Comparison of ENCODE assay signal across 32 cellular contexts in genomic region chr2:181526014-181526413, GRCh38.
"Had no signal": no experiment of that assay in that cellular context is flagged by ENCODE, and none has a peak within 500 bp of the region (broad histone marks: within the 10 kb centered on the region; RNA-seq: fewer than 3 reads in every experiment).

No MANE protein-coding gene starts in this region.

- H3K4me1 Mint-ChIP-seq: activated naive CD4-positive, alpha-beta T cell treated with anti-CD3 and anti-CD28 coated beads, Interleukin-2, amount 50 U/mL, for 24 hours; neural crest cell; stimulated activated memory B cell treated with anti-CD40 and anti-IgM and Interleukin-4, amounts not matched to agents 10 μg/mL and 1 μg/mL and 100 μg/mL, for 72 hours had no signal

- DNase-seq: activated CD4-positive, alpha-beta T cell treated with anti-CD3 and anti-CD28 coated beads, Interleukin-2, amount 10 ng/mL, durations not matched to agents 24 days and 14 days; activated CD4-positive, CD25-positive, alpha-beta regulatory T cell treated with anti-CD3 and anti-CD28 coated beads, Interleukin-2, amount 50 U/mL, for 72 hours; activated CD8-positive, alpha-beta T cell treated with anti-CD3 and anti-CD28 coated beads for 36 hours; activated gamma-delta T cell treated with Interleukin-2 at 50 U/mL for 16 hours; activated T-cell treated with anti-CD3 and anti-CD28 coated beads for 4 hours; aorta; body of pancreas; dorsolateral prefrontal cortex; effector memory CD4-positive, alpha-beta T cell; glutamatergic neuron; left cardiac atrium; left ventricle myocardium superior; nucleus accumbens; pancreas; retina; stimulated activated CD4-positive, alpha-beta T cell treated with anti-CD3 and anti-CD28 coated beads, Interleukin-4, amount 100 ng/mL, for 24 hours; stomach; T-helper 2 cell; thyroid gland; upper lobe of left lung had no signal

- H3K9me3 ChIP-seq: body of pancreas, pancreas, prostate gland, stomach, thyroid gland, upper lobe of left lung, vagina had no signal

- H3K27ac ChIP-seq: body of pancreas, cardiac muscle cell, coronary artery, dorsolateral prefrontal cortex, pancreas, prostate gland, skin epidermis, stomach, thyroid gland, upper lobe of left lung, vagina had no signal

- H3K4me3 ChIP-seq: body of pancreas, cardiac muscle cell, coronary artery, dorsolateral prefrontal cortex, pancreas, prostate gland, skin epidermis, stomach, thyroid gland, upper lobe of left lung, vagina had no signal

- H3K27ac Mint-ChIP-seq: activated T-helper 1 cell treated with anti-CD3 and anti-CD28 coated beads, Interleukin-12 subunit alpha, Interleukin-12 subunit beta, Interleukin-2, Interleukin-4 antibody, amounts not matched to agents 30 ng/mL and 10 ng/mL and 1 ng/mL, durations not matched to agents 14 hours and 24 hours and 36 hours; stimulated activated memory B cell treated with anti-CD40 and anti-IgM and Interleukin-4, amounts not matched to agents 10 μg/mL and 1 μg/mL and 100 μg/mL, for 72 hours had no signal

- H3K4me1 ChIP-seq: body of pancreas, pancreas, prostate gland, stomach, thyroid gland, upper lobe of left lung, vagina had no signal

- H3K27me3 Mint-ChIP-seq: activated CD4-positive, alpha-beta T cell treated with anti-CD3 and anti-CD28 coated beads, Interleukin-2, amount 10 ng/mL, durations not matched to agents 24 days and 14 days; activated CD8-positive, alpha-beta T cell treated with anti-CD3 and anti-CD28 coated beads for 36 hours; activated naive CD4-positive, alpha-beta T cell treated with anti-CD3 and anti-CD28 coated beads, Interleukin-2, amount 50 U/mL, for 24 hours; stimulated activated memory B cell treated with anti-CD40 and anti-IgM and Interleukin-4, amounts not matched to agents 10 μg/mL and 1 μg/mL and 100 μg/mL, for 72 hours had no signal

- H3K9me3 Mint-ChIP-seq: activated CD4-positive, alpha-beta T cell treated with anti-CD3 and anti-CD28 coated beads, Interleukin-2, amount 10 ng/mL, durations not matched to agents 24 days and 14 days; activated CD8-positive, alpha-beta T cell treated with anti-CD3 and anti-CD28 coated beads for 36 hours; activated naive CD4-positive, alpha-beta T cell treated with anti-CD3 and anti-CD28 coated beads, Interleukin-2, amount 50 U/mL, for 24 hours; activated T-helper 1 cell treated with anti-CD3 and anti-CD28 coated beads, Interleukin-12 subunit alpha, Interleukin-12 subunit beta, Interleukin-2, Interleukin-4 antibody, amounts not matched to agents 30 ng/mL and 10 ng/mL and 1 ng/mL, durations not matched to agents 14 hours and 24 hours and 36 hours; neural crest cell; stimulated activated memory B cell treated with anti-CD40 and anti-IgM and Interleukin-4, amounts not matched to agents 10 μg/mL and 1 μg/mL and 100 μg/mL, for 72 hours had no signal

- H3K36me3 ChIP-seq: cardiac muscle cell, pancreas, prostate gland, thyroid gland, vagina had no signal

- H3K27me3 ChIP-seq: body of pancreas, cardiac muscle cell, dorsolateral prefrontal cortex, pancreas, stomach, thyroid gland, upper lobe of left lung, vagina had no signal

- ATAC-seq: activated CD8-positive, alpha-beta T cell treated with anti-CD3 and anti-CD28 coated beads for 36 hours; body of pancreas; left cardiac atrium; left ventricle myocardium superior; pancreas; sciatic nerve; stimulated activated memory B cell treated with anti-CD40 and anti-IgM and Interleukin-4, amounts not matched to agents 10 μg/mL and 1 μg/mL and 100 μg/mL, for 72 hours had no signal

- H3K4me3 Mint-ChIP-seq: activated CD4-positive, alpha-beta T cell treated with anti-CD3 and anti-CD28 coated beads, Interleukin-2, amount 10 ng/mL, durations not matched to agents 24 days and 14 days; activated CD8-positive, alpha-beta T cell treated with anti-CD3 and anti-CD28 coated beads for 36 hours; activated naive CD4-positive, alpha-beta T cell treated with anti-CD3 and anti-CD28 coated beads, Interleukin-2, amount 50 U/mL, for 24 hours; activated T-helper 1 cell treated with anti-CD3 and anti-CD28 coated beads, Interleukin-12 subunit alpha, Interleukin-12 subunit beta, Interleukin-2, Interleukin-4 antibody, amounts not matched to agents 30 ng/mL and 10 ng/mL and 1 ng/mL, durations not matched to agents 14 hours and 24 hours and 36 hours; neural crest cell; stimulated activated memory B cell treated with anti-CD40 and anti-IgM and Interleukin-4, amounts not matched to agents 10 μg/mL and 1 μg/mL and 100 μg/mL, for 72 hours had no signal

- FAIRE-seq: frontal cortex, keratinocyte, pancreas had no signal
